1 cellular context compared by ENCODE assay signal in the genomic region with DNA sequence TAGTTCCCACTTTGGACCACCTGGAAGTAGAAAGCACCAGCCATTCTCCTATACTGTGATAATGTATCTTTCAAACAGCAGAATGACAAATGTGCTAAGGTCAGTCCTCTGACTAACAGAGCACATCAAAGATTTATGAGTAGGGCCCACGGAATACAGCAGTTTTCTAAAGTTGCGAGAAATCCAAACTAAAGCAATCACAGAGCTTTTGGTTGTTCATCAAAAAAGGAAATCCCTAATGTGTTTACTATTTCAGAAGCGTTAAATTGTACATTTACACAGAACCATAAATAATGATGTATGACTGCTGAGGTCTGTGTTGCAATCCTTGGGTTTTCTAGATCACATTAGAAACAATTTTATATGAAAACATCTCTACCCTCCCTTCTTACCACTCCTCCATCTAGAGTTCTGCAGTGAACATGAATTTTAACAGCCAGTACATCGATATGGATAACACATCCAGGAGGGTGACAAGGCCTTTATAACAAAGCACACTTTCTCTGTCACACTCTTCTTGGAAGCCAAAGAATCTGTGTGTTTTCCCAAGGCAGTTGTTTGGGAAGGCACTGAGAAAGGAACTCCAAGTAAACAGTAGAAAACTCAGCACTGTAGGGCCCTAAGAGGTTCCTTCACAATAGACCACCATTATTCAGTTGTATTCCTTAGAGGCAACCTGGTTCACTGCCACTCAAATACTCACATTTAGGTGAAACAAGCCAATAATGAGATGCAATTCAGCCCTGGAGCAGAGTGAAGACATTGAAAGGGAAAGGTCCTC.
TF ChIP-seq lines count a peak whose summit lies in the region.

No MANE protein-coding gene starts in this region.

TF ChIP-seq in HEK293, 187 proteins besides CTCF, POLR2A, EP300 and RAD21 (continued from another document):
- no peak for TF ChIP-seq ZNF112 (tag by site-specific recombination; IDR thresholded peaks at IDR 0.05)
- TF ChIP-seq TRIM28 (IDR thresholded peaks at IDR 0.05; ENCODE audit: borderline replicate concordance, low read length): no peak
- peak; percentile 24; the same call in 1 of the 2 replicates for TF ChIP-seq ZBTB8A (tag by site-specific recombination; IDR thresholded peaks at IDR 0.05)
- TF ChIP-seq, protein P1, sequence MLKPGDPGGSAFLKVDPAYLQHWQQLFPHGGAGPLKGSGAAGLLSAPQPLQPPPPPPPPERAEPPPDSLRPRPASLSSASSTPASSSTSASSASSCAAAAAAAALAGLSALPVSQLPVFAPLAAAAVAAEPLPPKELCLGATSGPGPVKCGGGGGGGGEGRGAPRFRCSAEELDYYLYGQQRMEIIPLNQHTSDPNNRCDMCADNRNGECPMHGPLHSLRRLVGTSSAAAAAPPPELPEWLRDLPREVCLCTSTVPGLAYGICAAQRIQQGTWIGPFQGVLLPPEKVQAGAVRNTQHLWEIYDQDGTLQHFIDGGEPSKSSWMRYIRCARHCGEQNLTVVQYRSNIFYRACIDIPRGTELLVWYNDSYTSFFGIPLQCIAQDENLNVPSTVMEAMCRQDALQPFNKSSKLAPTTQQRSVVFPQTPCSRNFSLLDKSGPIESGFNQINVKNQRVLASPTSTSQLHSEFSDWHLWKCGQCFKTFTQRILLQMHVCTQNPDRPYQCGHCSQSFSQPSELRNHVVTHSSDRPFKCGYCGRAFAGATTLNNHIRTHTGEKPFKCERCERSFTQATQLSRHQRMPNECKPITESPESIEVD (tag by site-specific recombination; IDR thresholded peaks at IDR 0.05): peak; percentile 97
- TF ChIP-seq, protein P2, sequence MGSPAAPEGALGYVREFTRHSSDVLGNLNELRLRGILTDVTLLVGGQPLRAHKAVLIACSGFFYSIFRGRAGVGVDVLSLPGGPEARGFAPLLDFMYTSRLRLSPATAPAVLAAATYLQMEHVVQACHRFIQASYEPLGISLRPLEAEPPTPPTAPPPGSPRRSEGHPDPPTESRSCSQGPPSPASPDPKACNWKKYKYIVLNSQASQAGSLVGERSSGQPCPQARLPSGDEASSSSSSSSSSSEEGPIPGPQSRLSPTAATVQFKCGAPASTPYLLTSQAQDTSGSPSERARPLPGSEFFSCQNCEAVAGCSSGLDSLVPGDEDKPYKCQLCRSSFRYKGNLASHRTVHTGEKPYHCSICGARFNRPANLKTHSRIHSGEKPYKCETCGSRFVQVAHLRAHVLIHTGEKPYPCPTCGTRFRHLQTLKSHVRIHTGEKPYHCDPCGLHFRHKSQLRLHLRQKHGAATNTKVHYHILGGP (tag by site-specific recombination; IDR thresholded peaks at IDR 0.05): peak; percentile 59
- no peak for TF ChIP-seq KLF8 (tag by site-specific recombination; IDR thresholded peaks at IDR 0.05)
- TF ChIP-seq OSR2 (tag by site-specific recombination; IDR thresholded peaks at IDR 0.05): peak; percentile 68
- no peak for TF ChIP-seq ZNF529 (tag by site-specific recombination; IDR thresholded peaks at IDR 0.05; ENCODE audit: insufficient replicate concordance)
- peak; percentile 50; the same call in 1 of the 2 replicates for TF ChIP-seq ZNF843 (tag by site-specific recombination; IDR thresholded peaks at IDR 0.05)
- TF ChIP-seq PRDM1 (tag by site-specific recombination; IDR thresholded peaks at IDR 0.05): peak; percentile 86
- peak; percentile 66; the same call in 1 of the 2 replicates for TF ChIP-seq ZBTB20 (tag by site-specific recombination; IDR thresholded peaks at IDR 0.05)
- TF ChIP-seq, protein P3, sequence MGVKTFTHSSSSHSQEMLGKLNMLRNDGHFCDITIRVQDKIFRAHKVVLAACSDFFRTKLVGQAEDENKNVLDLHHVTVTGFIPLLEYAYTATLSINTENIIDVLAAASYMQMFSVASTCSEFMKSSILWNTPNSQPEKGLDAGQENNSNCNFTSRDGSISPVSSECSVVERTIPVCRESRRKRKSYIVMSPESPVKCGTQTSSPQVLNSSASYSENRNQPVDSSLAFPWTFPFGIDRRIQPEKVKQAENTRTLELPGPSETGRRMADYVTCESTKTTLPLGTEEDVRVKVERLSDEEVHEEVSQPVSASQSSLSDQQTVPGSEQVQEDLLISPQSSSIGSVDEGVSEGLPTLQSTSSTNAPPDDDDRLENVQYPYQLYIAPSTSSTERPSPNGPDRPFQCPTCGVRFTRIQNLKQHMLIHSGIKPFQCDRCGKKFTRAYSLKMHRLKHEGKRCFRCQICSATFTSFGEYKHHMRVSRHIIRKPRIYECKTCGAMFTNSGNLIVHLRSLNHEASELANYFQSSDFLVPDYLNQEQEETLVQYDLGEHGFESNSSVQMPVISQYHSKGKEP (tag by site-specific recombination; IDR thresholded peaks at IDR 0.05): peak; percentile 31; the same call in 1 of the 2 replicates
- TF ChIP-seq ZNF274 (IDR thresholded peaks at IDR 0.05; ENCODE audit: low read length): no peak
- TF ChIP-seq ZNF274 (tag by site-specific recombination; IDR thresholded peaks at IDR 0.05; ENCODE audit: borderline replicate concordance): no peak
- TF ChIP-seq ZEB2 (tag by site-specific recombination; IDR thresholded peaks at IDR 0.05): peak; percentile 74
- no peak for TF ChIP-seq ZBTB21 (tag by site-specific recombination; IDR thresholded peaks at IDR 0.05)
- TF ChIP-seq ZNF600 (tag by site-specific recombination; IDR thresholded peaks at IDR 0.05): no peak
- no peak for TF ChIP-seq BCL11B (tag by site-specific recombination; IDR thresholded peaks at IDR 0.05; ENCODE audit: low read depth)
- TF ChIP-seq, protein P4, sequence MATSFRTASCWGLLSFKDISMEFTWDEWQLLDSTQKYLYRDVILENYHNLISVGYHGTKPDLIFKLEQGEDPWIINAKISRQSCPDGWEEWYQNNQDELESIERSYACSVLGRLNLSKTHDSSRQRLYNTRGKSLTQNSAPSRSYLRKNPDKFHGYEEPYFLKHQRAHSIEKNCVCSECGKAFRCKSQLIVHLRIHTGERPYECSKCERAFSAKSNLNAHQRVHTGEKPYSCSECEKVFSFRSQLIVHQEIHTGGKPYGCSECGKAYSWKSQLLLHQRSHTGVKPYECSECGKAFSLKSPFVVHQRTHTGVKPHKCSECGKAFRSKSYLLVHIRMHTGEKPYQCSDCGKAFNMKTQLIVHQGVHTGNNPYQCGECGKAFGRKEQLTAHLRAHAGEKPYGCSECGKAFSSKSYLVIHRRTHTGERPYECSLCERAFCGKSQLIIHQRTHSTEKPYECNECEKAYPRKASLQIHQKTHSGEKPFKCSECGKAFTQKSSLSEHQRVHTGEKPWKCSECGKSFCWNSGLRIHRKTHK (tag by site-specific recombination; IDR thresholded peaks at IDR 0.05): no peak
